8 cellular contexts compared by ENCODE assay signal in the genomic region with DNA sequence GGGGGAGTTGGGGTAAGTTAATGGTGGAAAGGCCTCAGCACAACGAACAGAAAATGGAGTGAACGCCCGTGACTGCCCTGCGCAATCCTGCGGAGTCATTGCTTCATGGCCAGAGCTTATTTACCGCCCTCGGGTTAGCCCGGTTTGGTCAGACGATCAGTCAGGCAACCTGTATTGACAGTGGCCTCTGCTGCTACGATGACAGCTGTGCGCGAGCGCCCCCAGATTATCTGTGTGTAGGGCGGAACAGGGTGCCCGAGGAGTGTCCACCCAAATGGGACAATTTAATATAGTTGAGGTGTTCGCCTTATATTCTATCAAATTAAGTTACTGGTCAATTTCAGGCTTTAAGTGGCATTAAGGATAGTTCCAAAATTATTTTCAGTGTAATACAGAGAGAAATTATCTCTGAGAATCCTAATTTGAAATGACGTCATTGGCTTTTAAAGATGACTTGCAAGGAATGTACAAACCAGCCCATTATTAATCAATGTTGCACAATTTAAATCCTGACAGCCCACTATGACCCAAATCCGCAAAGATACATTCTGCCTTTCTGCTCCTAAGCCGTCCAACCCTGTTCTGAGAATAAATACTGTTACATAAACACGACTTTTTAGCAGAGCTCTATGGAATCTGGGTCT.
DNase-seq lines count a peak whose midpoint lies in the region; ATAC-seq and TF ChIP-seq lines count a peak whose summit lies in the region.

No MANE protein-coding gene starts in this region.

- peak overlapping the region; percentile 87 to 97 for H3K9ac ChIP-seq in mucosa of rectum (ENCODE audit: low read depth in 1 of 2, low read length in 2 of 2)

- H3K4me3 ChIP-seq in mucosa of rectum (ENCODE audit: low read length in 2 of 2) = peak overlapping the region; percentile 93 to 97

- peak overlapping the region; percentile 94 to 98 for H3K27ac ChIP-seq in mucosa of rectum (ENCODE audit: low read depth in 2 of 2, low read length in 2 of 2)

- ATAC-seq in HG02870 (IDR thresholded peaks at IDR 0.05; ENCODE audit: unreplicated experiment) = peak; percentile 56

- H3K27me3 ChIP-seq in mucosa of rectum (ENCODE audit: control insufficient read depth in 2 of 2, insufficient read depth in 2 of 2, low read length in 2 of 2) = no peaks in the 10 kb centered on the region

- H3K9me3 ChIP-seq in mucosa of rectum (ENCODE audit: control insufficient read depth in 2 of 2, low read length in 2 of 2) = no peaks in the 10 kb centered on the region

- H3K36me3 ChIP-seq in mucosa of rectum (ENCODE audit: control insufficient read depth in 2 of 2, insufficient read depth in 2 of 2, low read length in 2 of 2) = no peaks in the 10 kb centered on the region

- peak; percentile 43 for TF ChIP-seq POLR2A in erythroblast (IDR thresholded peaks at IDR 0.05; ENCODE audit: low read length)

- DNase-seq in SIG-M5 treated with dmso at 0.1 percent for 504 hours (lab: John Stamatoyannopoulos, UW; ENCODE audit: unreplicated experiment) = peak; percentile 59
- DNase-seq in SIG-M5 (lab: John Stamatoyannopoulos, UW) = no peak
- peak; percentile 55 for DNase-seq in NCI-H2196 treated with DMSO at 0.1 percent for 48 hours (lab: John Stamatoyannopoulos, UW; ENCODE audit: unreplicated experiment)
- peak; percentile 14 for DNase-seq in activated CD8-positive, alpha-beta memory T cell treated with anti-CD3 and anti-CD28 coated beads, Interleukin-2, amount 50 U/mL, for 24 hours (ENCODE audit: extremely low read depth)
- DNase-seq in erythroblast (lab: John Stamatoyannopoulos, UW) = peak; percentile 94
- peak; percentile 35 to 49 for DNase-seq in stimulated activated CD8-positive, alpha-beta memory T cell treated with anti-CD3 and anti-CD28 coated beads, Interleukin-7, amount 100 ng/mL, for 4 hours (ENCODE audit: low read depth in 2 of 2)

- peaks cover 5 to 11% of the 10 kb centered on the region in 2 donors for H3K4me1 ChIP-seq in mucosa of rectum (ENCODE audit: control insufficient read depth in 2 of 2, insufficient read depth in 2 of 2, low read length in 2 of 2)
